Comparison of ENCODE assay signal across 12 cellular contexts in genomic region chr14:35367056-35367372, GRCh38. TPM values are rescaled to one million over a fixed set of nuclear protein-coding genes. Genes with fewer than 3 reads are reported as not detected.
DNase-seq lines count a peak whose midpoint lies in the region; ATAC-seq and TF ChIP-seq lines count a peak whose summit lies in the region.
"Had no signal": no experiment of that assay in that cellular context is flagged by ENCODE, and none has a peak within 500 bp of the region (broad histone marks: within the 10 kb centered on the region; RNA-seq: fewer than 3 reads in every experiment).

No MANE protein-coding gene starts in this region.

- H3K27ac Mint-ChIP-seq in activated CD8-positive, alpha-beta memory T cell treated with anti-CD3 and anti-CD28 coated beads, Interleukin-2, amount 10 ng/mL, durations not matched to agents 7 days and 5 days: peak overlapping the region; percentile 64
- H3K27ac Mint-ChIP-seq in activated CD8-positive, alpha-beta T cell treated with anti-CD3 and anti-CD28 coated beads for 36 hours: peak overlapping the region; percentile 94

- ATAC-seq in activated CD8-positive, alpha-beta memory T cell treated with anti-CD3 and anti-CD28 coated beads, Interleukin-2, amount 10 ng/mL, durations not matched to agents 7 days and 5 days: no peak
- no peak for ATAC-seq in activated CD8-positive, alpha-beta T cell treated with anti-CD3 and anti-CD28 coated beads for 36 hours
- ATAC-seq in GM18505 (IDR thresholded peaks at IDR 0.05; ENCODE audit: unreplicated experiment): no peak

- no peak for DNase-seq in activated CD8-positive, alpha-beta memory T cell treated with anti-CD3 and anti-CD28 coated beads, Interleukin-2, amount 10 ng/mL, durations not matched to agents 7 days and 5 days
- no peak for DNase-seq in activated CD8-positive, alpha-beta memory T cell treated with anti-CD3 and anti-CD28 coated beads, Interleukin-2, amount 50 U/mL, for 48 hours
- no peak for DNase-seq in activated CD8-positive, alpha-beta T cell treated with anti-CD3 and anti-CD28 coated beads for 36 hours
- DNase-seq in iPS-NIHi7 (ENCODE audit: extremely low spot score) (peak; percentile 9), suprapubic skin (ENCODE audit: low spot score in 2 of 2) (no peak), NCI-H146 (lab: John Stamatoyannopoulos, UW) (no peak), posterior vena cava (ENCODE audit: low spot score) (no peak)
- DNase-seq: EL had no signal

- H3K27me3 Mint-ChIP-seq in activated CD8-positive, alpha-beta memory T cell treated with anti-CD3 and anti-CD28 coated beads, Interleukin-2, amount 10 ng/mL, durations not matched to agents 7 days and 5 days: no peaks in the 10 kb centered on the region
- H3K27me3 Mint-ChIP-seq in activated CD8-positive, alpha-beta T cell treated with anti-CD3 and anti-CD28 coated beads for 36 hours: no peaks in the 10 kb centered on the region

- H3K27me3 ChIP-seq in suprapubic skin: no peaks in the 10 kb centered on the region
- H3K27me3 ChIP-seq: right atrium auricular region had no signal

- H3K4me3 ChIP-seq in suprapubic skin: no peak overlapping the region
- H3K4me3 ChIP-seq: right atrium auricular region had no signal

- no peak overlapping the region for H3K4me3 Mint-ChIP-seq in activated CD8-positive, alpha-beta memory T cell treated with anti-CD3 and anti-CD28 coated beads, Interleukin-2, amount 10 ng/mL, durations not matched to agents 7 days and 5 days
- H3K4me3 Mint-ChIP-seq in activated CD8-positive, alpha-beta T cell treated with anti-CD3 and anti-CD28 coated beads for 36 hours: peak overlapping the region; percentile 40
- H3K4me3 Mint-ChIP-seq: brain, mesothelial cell of epicardium had no signal

- H3K27ac ChIP-seq in suprapubic skin: peak overlapping the region; percentile 16

- TF ChIP-seq EP300 in suprapubic skin (IDR thresholded peaks at IDR 0.05): no peak

- H3K9me3 ChIP-seq in suprapubic skin: peaks cover 3% of the 10 kb centered on the region

- intact Hi-C loops in activated CD8-positive, alpha-beta T cell treated with anti-CD3 and anti-CD28 coated beads for 36 hours (cut with micrococcal nuclease): loop anchor here (5.0 kb wide), 1 partner anchor 35 kb away; the partner anchor contains the start of gene NFKBIA
- intact Hi-C loops in posterior vena cava (cut with DNase I): no loop called here

- peaks cover 7% of the 10 kb centered on the region for H3K9me3 Mint-ChIP-seq in activated CD8-positive, alpha-beta memory T cell treated with anti-CD3 and anti-CD28 coated beads, Interleukin-2, amount 10 ng/mL, durations not matched to agents 7 days and 5 days (ENCODE audit: low read depth)
- peaks cover 7% of the 10 kb centered on the region for H3K9me3 Mint-ChIP-seq in activated CD8-positive, alpha-beta T cell treated with anti-CD3 and anti-CD28 coated beads for 36 hours

- peaks cover 58% of the 10 kb centered on the region for H3K4me1 ChIP-seq in suprapubic skin

- CTCF ChIA-PET in activated CD8-positive, alpha-beta memory T cell treated with anti-CD3 and anti-CD28 coated beads, Interleukin-2, amount 10 ng/mL, durations not matched to agents 7 days and 5 days (lab: Charles Lee): interaction anchor here (0.9 to 1.6 kb wide), 5 partner anchors 26 to 227 kb away, joined by 3 to 7 read pairs (median 3); no protein-coding TSS in a partner anchor
- CTCF ChIA-PET in activated CD8-positive, alpha-beta T cell treated with anti-CD3 and anti-CD28 coated beads for 36 hours (lab: Charles Lee): interaction anchor here (2.6 kb wide), 1 partner anchor 52 kb away, joined by 7 read pairs; no protein-coding TSS in a partner anchor

- WGBS in suprapubic skin: 100% methylated on average over 2 of the region's 5 CpGs

- H3K36me3 ChIP-seq in suprapubic skin: no peaks in the 10 kb centered on the region
- H3K36me3 ChIP-seq: right atrium auricular region had no signal

- peaks cover 8% of the 10 kb centered on the region for H3K36me3 Mint-ChIP-seq in activated CD8-positive, alpha-beta memory T cell treated with anti-CD3 and anti-CD28 coated beads, Interleukin-2, amount 10 ng/mL, durations not matched to agents 7 days and 5 days
- no peaks in the 10 kb centered on the region for H3K36me3 Mint-ChIP-seq in activated CD8-positive, alpha-beta T cell treated with anti-CD3 and anti-CD28 coated beads for 36 hours (ENCODE audit: low read depth)
- H3K36me3 Mint-ChIP-seq: brain, mesothelial cell of epicardium had no signal

- POLR2A ChIA-PET in activated CD8-positive, alpha-beta T cell treated with anti-CD3 and anti-CD28 coated beads for 36 hours (lab: Charles Lee): interaction anchor here (0.5 to 10.2 kb wide), 11 partner anchors 9 to 75 kb away, joined by 3 to 150 read pairs (median 6); partner anchors contain the start of genes NFKBIA and PSMA6

- H3K4me1 Mint-ChIP-seq in activated CD8-positive, alpha-beta memory T cell treated with anti-CD3 and anti-CD28 coated beads, Interleukin-2, amount 10 ng/mL, durations not matched to agents 7 days and 5 days: peaks cover 36% of the 10 kb centered on the region
- peaks cover 59% of the 10 kb centered on the region for H3K4me1 Mint-ChIP-seq in activated CD8-positive, alpha-beta T cell treated with anti-CD3 and anti-CD28 coated beads for 36 hours (ENCODE audit: low read depth)

- TF ChIP-seq POLR2A in suprapubic skin (IDR thresholded peaks at IDR 0.05) (no peak), GM18505 (IDR thresholded peaks at IDR 0.05; ENCODE audit: borderline replicate concordance, extremely low read depth, insufficient read depth, insufficient read length) (no peak)

- no peak for TF ChIP-seq CTCF in activated CD8-positive, alpha-beta T cell treated with anti-CD3 and anti-CD28 coated beads for 36 hours (IDR thresholded peaks at IDR 0.05)
- TF ChIP-seq CTCF in suprapubic skin (IDR thresholded peaks at IDR 0.05): no peak

RNA-seq across cellular contexts. Expression of gene NFKBIA, which starts 37.5 kb away (rescaled TPM):
- 100 to 1,000 TPM in 1 of 2 experiments, 10 to 100 TPM in 1; 82.9 to 245 TPM for total RNA-seq in activated CD8-positive, alpha-beta memory T cell treated with anti-CD3 and anti-CD28 coated beads, Interleukin-2, amount 10 ng/mL, durations not matched to agents 7 days and 5 days
- total RNA-seq in activated CD8-positive, alpha-beta T cell treated with anti-CD3 and anti-CD28 coated beads for 36 hours: 100 to 1,000 TPM; 218 to 227 TPM
- 100 to 1,000 TPM; 510 to 768 (median 735) TPM for total RNA-seq in suprapubic skin
- total RNA-seq in posterior vena cava: 100 to 1,000 TPM in 1 of 2 donors, 10 to 100 TPM in 1; 87.1 to 127 TPM
